ENCODE assay signal across 7 cellular contexts in genomic region chr12:131216624-131217023, GRCh38.
DNase-seq lines count a peak whose midpoint lies in the region; ATAC-seq, FAIRE-seq and TF ChIP-seq lines count a peak whose summit lies in the region.
"Not testable (repeated sequence)": the region's sequence is repeated elsewhere in the genome, so short reads cannot be mapped to it uniquely, and the experiment has no call there.

No MANE protein-coding gene starts in this region.

- not testable (repeated sequence) for TF ChIP-seq CTCF in bronchial epithelial cell (IDR thresholded peaks at IDR 0.05; ENCODE audit: insufficient read depth, low read length, severe bottlenecking); heart left ventricle (IDR thresholded peaks at IDR 0.05)

- H3K9me3 Mint-ChIP-seq in naive thymus-derived CD4-positive, alpha-beta T cell; stimulated activated memory B cell treated with anti-CD40 and anti-IgM and Interleukin-4, amounts not matched to agents 10 μg/mL and 1 μg/mL and 100 μg/mL, for 72 hours: not testable (repeated sequence)

- not testable (repeated sequence) for H3K36me3 Mint-ChIP-seq in naive thymus-derived CD4-positive, alpha-beta T cell; stimulated activated memory B cell treated with anti-CD40 and anti-IgM and Interleukin-4, amounts not matched to agents 10 μg/mL and 1 μg/mL and 100 μg/mL, for 72 hours

- CTCF ChIA-PET in naive thymus-derived CD4-positive, alpha-beta T cell (lab: Charles Lee): not testable (repeated sequence)

- not testable (repeated sequence) for TF ChIP-seq POLR2A in heart left ventricle (IDR thresholded peaks at IDR 0.05)

- not testable (repeated sequence) for H2BK120ac ChIP-seq in neuronal stem cell (ENCODE audit: low read depth, low read length)

- not testable (repeated sequence) for H2AK5ac ChIP-seq in neuronal stem cell (ENCODE audit: low read depth, low read length)

- H3K4me1 Mint-ChIP-seq in naive thymus-derived CD4-positive, alpha-beta T cell: not testable (repeated sequence)
- peaks cover 13% of the 10 kb centered on the region for H3K4me1 Mint-ChIP-seq in stimulated activated memory B cell treated with anti-CD40 and anti-IgM and Interleukin-4, amounts not matched to agents 10 μg/mL and 1 μg/mL and 100 μg/mL, for 72 hours

- peaks cover 8 to 15% (median 13%) of the 10 kb centered on the region in 11 experiments; a peak in 19 of 22 replicates for H3K9me3 ChIP-seq in BLaER1 treated with 17β-estradiol and CSF1 and Interleukin-3, amounts not matched to agents 10 nM and 100 nM (replicated peaks in 1 of 11)
- H3K9me3 ChIP-seq in heart left ventricle: peaks cover 0 to 14% (median 0%) of the 10 kb centered on the region in 12 donors
- H3K9me3 ChIP-seq in naive thymus-derived CD4-positive, alpha-beta T cell (ENCODE audit: control insufficient read depth in 2 of 3, low read length in 3 of 3); neuronal stem cell (replicated peaks in 1 of 2; ENCODE audit: control insufficient read depth in 2 of 2, insufficient read depth in 1 of 2, low read depth in 1 of 2, low read length in 2 of 2): not testable (repeated sequence)

- not testable (repeated sequence) for H2BK12ac ChIP-seq in neuronal stem cell (ENCODE audit: low read length)

- not testable (repeated sequence) for H2BK15ac ChIP-seq in neuronal stem cell (ENCODE audit: low read length)

- peak; percentile 62 for FAIRE-seq in bronchial epithelial cell (lab: Jason Lieb, UNC)

- H4K20me1 ChIP-seq in BLaER1 treated with 17β-estradiol and CSF1 and Interleukin-3, amounts not matched to agents 10 nM and 100 nM: peaks cover 0 to 15% (median 0%) of the 10 kb centered on the region in 11 experiments; a peak in 1 of 22 replicates

- peak in 3 of 4 donors; percentile 10 to 89 (median 18) for ATAC-seq in heart left ventricle
- peak; percentile 20 for ATAC-seq in naive thymus-derived CD4-positive, alpha-beta T cell
- ATAC-seq in stimulated activated memory B cell treated with anti-CD40 and anti-IgM and Interleukin-4, amounts not matched to agents 10 μg/mL and 1 μg/mL and 100 μg/mL, for 72 hours: peak; percentile 29

- not testable (repeated sequence) for H4K91ac ChIP-seq in neuronal stem cell (ENCODE audit: low read depth, low read length, poor library complexity)

- not testable (repeated sequence) for H3K18ac ChIP-seq in neuronal stem cell (ENCODE audit: low read length)

- not testable (repeated sequence) for H2BK5ac ChIP-seq in neuronal stem cell (ENCODE audit: low read length)

- H3K79me1 ChIP-seq in neuronal stem cell (ENCODE audit: low read depth, low read length): not testable (repeated sequence)

- peak overlapping the region in 4 of 11 experiments; percentile 6 to 99 (median 67); a peak in 4 of 22 replicates for H3K27ac ChIP-seq in BLaER1 treated with 17β-estradiol and CSF1 and Interleukin-3, amounts not matched to agents 10 nM and 100 nM
- H3K27ac ChIP-seq in heart left ventricle: peak overlapping the region in 3 of 12 donors; percentile 8 to 52 (median 34)
- not testable (repeated sequence) for H3K27ac ChIP-seq in naive thymus-derived CD4-positive, alpha-beta T cell (ENCODE audit: low read depth, low read length); neuronal stem cell (replicated peaks; ENCODE audit: low read length)

- H3K27me3 Mint-ChIP-seq in naive thymus-derived CD4-positive, alpha-beta T cell: peaks cover 4 to 26% (median 10%) of the 10 kb centered on the region in 5 donors
- peaks cover 57% of the 10 kb centered on the region for H3K27me3 Mint-ChIP-seq in stimulated activated memory B cell treated with anti-CD40 and anti-IgM and Interleukin-4, amounts not matched to agents 10 μg/mL and 1 μg/mL and 100 μg/mL, for 72 hours

- peaks cover 39 to 67% (median 59%) of the 10 kb centered on the region in 10 experiments for H3K4me1 ChIP-seq in BLaER1 treated with 17β-estradiol and CSF1 and Interleukin-3, amounts not matched to agents 10 nM and 100 nM
- not testable (repeated sequence) for H3K4me1 ChIP-seq in heart left ventricle; naive thymus-derived CD4-positive, alpha-beta T cell (ENCODE audit: control insufficient read depth in 2 of 2, insufficient read depth in 2 of 2, low read length in 2 of 2)
- peaks cover 18 to 28% of the 10 kb centered on the region in 2 donors for H3K4me1 ChIP-seq in neuronal stem cell (ENCODE audit: control insufficient read depth in 2 of 2, insufficient read depth in 1 of 2, low read depth in 1 of 2, low read length in 2 of 2)

- peak overlapping the region; percentile 71 for H2AFZ ChIP-seq in neuronal stem cell (ENCODE audit: low read length)

- 15 to 29% (median 27%) methylated on average over 16 of the region's 16 CpGs for WGBS in heart left ventricle, 4 donors
- no CpG with 5 or more reads among the region's 16 CpGs for WGBS in neuronal stem cell (ENCODE audit: extremely low coverage in 2 of 2, insufficient read length in 2 of 2, insufficient replicate concordance in 1 of 2), 2 donors

- H3K4me3 Mint-ChIP-seq in naive thymus-derived CD4-positive, alpha-beta T cell; stimulated activated memory B cell treated with anti-CD40 and anti-IgM and Interleukin-4, amounts not matched to agents 10 μg/mL and 1 μg/mL and 100 μg/mL, for 72 hours: not testable (repeated sequence)

- peak; percentile 46 for DNase-seq in UCSD-AML1 (lab: John Stamatoyannopoulos, UW; ENCODE audit: unreplicated experiment)
- DNase-seq in bronchial epithelial cell (ENCODE audit: low read depth); heart left ventricle; naive thymus-derived CD4-positive, alpha-beta T cell; neuronal stem cell (ENCODE audit: low spot score): not testable (repeated sequence)

- H4K8ac ChIP-seq in neuronal stem cell (ENCODE audit: low read depth, low read length): not testable (repeated sequence)

- peak overlapping the region in 4 of 10 experiments; percentile 13 to 36 (median 24); a peak in 3 of 20 replicates for H3K4me3 ChIP-seq in BLaER1 treated with 17β-estradiol and CSF1 and Interleukin-3, amounts not matched to agents 10 nM and 100 nM
- H3K4me3 ChIP-seq in bronchial epithelial cell (ENCODE audit: low read depth, low read length); heart left ventricle; naive thymus-derived CD4-positive, alpha-beta T cell (ENCODE audit: low read length); neuronal stem cell (ENCODE audit: low read length in 2 of 2): not testable (repeated sequence)

- H3K23ac ChIP-seq in neuronal stem cell (ENCODE audit: low read depth, low read length, poor library complexity): not testable (repeated sequence)

- H3K4me2 ChIP-seq in BLaER1 treated with 17β-estradiol and CSF1 and Interleukin-3, amounts not matched to agents 10 nM and 100 nM: peak overlapping the region; percentile 81 to 99 (median 93)
- not testable (repeated sequence) for H3K4me2 ChIP-seq in neuronal stem cell (ENCODE audit: insufficient read depth, low read length, poor library complexity, severe bottlenecking)

- POLR2A ChIA-PET in naive thymus-derived CD4-positive, alpha-beta T cell (lab: Charles Lee): not testable (repeated sequence)

- not testable (repeated sequence) for H3K14ac ChIP-seq in neuronal stem cell (ENCODE audit: low read length)

- not testable (repeated sequence) for H3K36me3 ChIP-seq in BLaER1 treated with 17β-estradiol and CSF1 and Interleukin-3, amounts not matched to agents 10 nM and 100 nM; bronchial epithelial cell (ENCODE audit: control insufficient read depth, insufficient read depth, low read length); heart left ventricle; naive thymus-derived CD4-positive, alpha-beta T cell (ENCODE audit: control insufficient read depth in 2 of 3, insufficient read depth in 3 of 3, low read length in 3 of 3); neuronal stem cell (replicated peaks in 1 of 2; ENCODE audit: control insufficient read depth in 2 of 2, insufficient read depth in 2 of 2, low read length in 2 of 2)

- not testable (repeated sequence) for H3K4ac ChIP-seq in neuronal stem cell (ENCODE audit: low read length)

- intact Hi-C loops in heart left ventricle (cut with DNase I); naive thymus-derived CD4-positive, alpha-beta T cell (cut with micrococcal nuclease): not testable (repeated sequence)

- not testable (repeated sequence) for H3K27ac Mint-ChIP-seq in naive thymus-derived CD4-positive, alpha-beta T cell; stimulated activated memory B cell treated with anti-CD40 and anti-IgM and Interleukin-4, amounts not matched to agents 10 μg/mL and 1 μg/mL and 100 μg/mL, for 72 hours

- H3K27me3 ChIP-seq in BLaER1 treated with 17β-estradiol and CSF1 and Interleukin-3, amounts not matched to agents 10 nM and 100 nM: peaks cover 0 to 28% (median 0%) of the 10 kb centered on the region in 11 experiments; a peak in 5 of 22 replicates
- H3K27me3 ChIP-seq in bronchial epithelial cell (ENCODE audit: control insufficient read depth, insufficient read depth, low read length); naive thymus-derived CD4-positive, alpha-beta T cell (ENCODE audit: control insufficient read depth in 2 of 2, insufficient read depth in 2 of 2, low read length in 2 of 2); neuronal stem cell (ENCODE audit: control insufficient read depth in 3 of 3, insufficient read depth in 3 of 3, low read depth in 1 of 3, low read length in 3 of 3): not testable (repeated sequence)
- peaks cover 0 to 29% (median 15%) of the 10 kb centered on the region in 9 donors for H3K27me3 ChIP-seq in heart left ventricle

- peak overlapping the region in 5 of 11 experiments; percentile 36 to 90 (median 53); a peak in 9 of 22 replicates for H3K9ac ChIP-seq in BLaER1 treated with 17β-estradiol and CSF1 and Interleukin-3, amounts not matched to agents 10 nM and 100 nM
- not testable (repeated sequence) for H3K9ac ChIP-seq in neuronal stem cell (ENCODE audit: low read depth, low read length, poor library complexity)
